Comparison of ENCODE assay signal across 1 cellular context in the genomic region with DNA sequence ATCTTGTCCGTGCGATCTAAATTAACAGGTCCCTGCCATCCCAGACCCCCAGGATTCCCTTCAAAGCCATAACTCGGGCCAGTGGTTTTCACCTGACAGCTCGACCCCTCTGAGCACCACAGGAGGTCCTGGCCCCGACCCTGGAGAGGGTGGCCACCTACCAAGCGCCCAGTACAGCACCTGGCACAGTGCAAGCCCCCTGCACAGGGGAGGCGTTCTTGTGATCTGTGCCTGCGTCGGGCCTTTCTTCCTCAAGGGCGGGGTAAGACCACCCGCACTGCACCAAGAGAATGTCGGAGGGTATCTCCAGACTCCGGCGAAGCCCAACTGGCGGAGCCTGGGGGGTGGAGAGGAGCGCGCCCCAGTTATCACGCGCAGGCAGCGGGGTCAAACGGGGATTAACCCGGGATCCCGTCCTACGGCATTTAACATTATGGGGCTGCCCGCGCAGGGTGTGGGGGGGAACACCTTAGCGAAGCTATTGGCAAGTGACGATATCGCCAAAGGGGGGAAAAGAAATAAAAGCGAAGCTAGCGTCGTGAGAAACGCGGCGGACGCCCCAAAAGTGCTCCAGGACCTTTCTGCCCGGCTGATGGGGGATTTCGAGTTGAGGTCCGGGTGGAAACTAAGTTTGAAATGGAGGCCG.
TF ChIP-seq lines count a peak whose summit lies in the region.

No MANE protein-coding gene starts in this region.

TF ChIP-seq in WTC11, 78 proteins besides CTCF, POLR2A, EP300 and RAD21 (continued from another document):
- TF ChIP-seq, protein P1, sequence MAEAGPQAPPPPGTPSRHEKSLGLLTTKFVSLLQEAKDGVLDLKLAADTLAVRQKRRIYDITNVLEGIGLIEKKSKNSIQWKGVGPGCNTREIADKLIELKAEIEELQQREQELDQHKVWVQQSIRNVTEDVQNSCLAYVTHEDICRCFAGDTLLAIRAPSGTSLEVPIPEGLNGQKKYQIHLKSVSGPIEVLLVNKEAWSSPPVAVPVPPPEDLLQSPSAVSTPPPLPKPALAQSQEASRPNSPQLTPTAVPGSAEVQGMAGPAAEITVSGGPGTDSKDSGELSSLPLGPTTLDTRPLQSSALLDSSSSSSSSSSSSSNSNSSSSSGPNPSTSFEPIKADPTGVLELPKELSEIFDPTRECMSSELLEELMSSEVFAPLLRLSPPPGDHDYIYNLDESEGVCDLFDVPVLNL (CRISPR knock-in tag; IDR thresholded peaks at IDR 0.05; ENCODE audit: borderline replicate concordance, low read depth): no peak
- TF ChIP-seq NFE2L1 (CRISPR knock-in tag; IDR thresholded peaks at IDR 0.05) (no peak), NFYB (CRISPR knock-in tag; conservative IDR thresholded peaks at IDR 0.05; ENCODE audit: low read depth) (no peak), JUN (CRISPR knock-in tag; IDR thresholded peaks at IDR 0.05) (no peak), SMAD3 (CRISPR knock-in tag; IDR thresholded peaks at IDR 0.05; ENCODE audit: borderline replicate concordance) (no peak), MXD4 (CRISPR knock-in tag; IDR thresholded peaks at IDR 0.05; ENCODE audit: borderline replicate concordance) (no peak), SOX15 (CRISPR knock-in tag; IDR thresholded peaks at IDR 0.05) (no peak), ZNF317 (CRISPR knock-in tag; IDR thresholded peaks at IDR 0.05; ENCODE audit: borderline replicate concordance, low read depth) (no peak), TEAD4 (CRISPR knock-in tag; IDR thresholded peaks at IDR 0.05) (no peak)
- TF ChIP-seq, protein P2, sequence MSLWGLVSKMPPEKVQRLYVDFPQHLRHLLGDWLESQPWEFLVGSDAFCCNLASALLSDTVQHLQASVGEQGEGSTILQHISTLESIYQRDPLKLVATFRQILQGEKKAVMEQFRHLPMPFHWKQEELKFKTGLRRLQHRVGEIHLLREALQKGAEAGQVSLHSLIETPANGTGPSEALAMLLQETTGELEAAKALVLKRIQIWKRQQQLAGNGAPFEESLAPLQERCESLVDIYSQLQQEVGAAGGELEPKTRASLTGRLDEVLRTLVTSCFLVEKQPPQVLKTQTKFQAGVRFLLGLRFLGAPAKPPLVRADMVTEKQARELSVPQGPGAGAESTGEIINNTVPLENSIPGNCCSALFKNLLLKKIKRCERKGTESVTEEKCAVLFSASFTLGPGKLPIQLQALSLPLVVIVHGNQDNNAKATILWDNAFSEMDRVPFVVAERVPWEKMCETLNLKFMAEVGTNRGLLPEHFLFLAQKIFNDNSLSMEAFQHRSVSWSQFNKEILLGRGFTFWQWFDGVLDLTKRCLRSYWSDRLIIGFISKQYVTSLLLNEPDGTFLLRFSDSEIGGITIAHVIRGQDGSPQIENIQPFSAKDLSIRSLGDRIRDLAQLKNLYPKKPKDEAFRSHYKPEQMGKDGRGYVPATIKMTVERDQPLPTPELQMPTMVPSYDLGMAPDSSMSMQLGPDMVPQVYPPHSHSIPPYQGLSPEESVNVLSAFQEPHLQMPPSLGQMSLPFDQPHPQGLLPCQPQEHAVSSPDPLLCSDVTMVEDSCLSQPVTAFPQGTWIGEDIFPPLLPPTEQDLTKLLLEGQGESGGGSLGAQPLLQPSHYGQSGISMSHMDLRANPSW (CRISPR knock-in tag; conservative IDR thresholded peaks at IDR 0.05; ENCODE audit: low read depth): no peak
